ENCODE assay signal across 8 cellular contexts in genomic region chr4:89298160-89298559, GRCh38. TPM values are rescaled to one million over a fixed set of nuclear protein-coding genes. Genes with fewer than 3 reads are reported as not detected.
DNase-seq lines count a peak whose midpoint lies in the region; ATAC-seq, FAIRE-seq and TF ChIP-seq lines count a peak whose summit lies in the region.

No MANE protein-coding gene starts in this region.

- H2AFZ ChIP-seq in GM23338: no peak overlapping the region

- no peaks in the 10 kb centered on the region for H3K36me3 Mint-ChIP-seq in GM23338 (ENCODE audit: low read depth)

- H3K4me3 ChIP-seq in GM23338: no peak overlapping the region
- H3K4me3 ChIP-seq in mucosa of descending colon: no peak overlapping the region
- H3K4me3 ChIP-seq in aorta (ENCODE audit: low read length in 2 of 2): no peak overlapping the region
- H3K4me3 ChIP-seq in adrenal gland: no peak overlapping the region

- H3K4me1 ChIP-seq in GM23338 (ENCODE audit: insufficient read depth): no peaks in the 10 kb centered on the region
- H3K4me1 ChIP-seq in mucosa of descending colon (ENCODE audit: low read depth): peaks cover 48% of the 10 kb centered on the region
- no peaks in the 10 kb centered on the region for H3K4me1 ChIP-seq in aorta (ENCODE audit: control insufficient read depth in 1 of 2, insufficient read depth in 2 of 2, low read length in 2 of 2)
- no peaks in the 10 kb centered on the region for H3K4me1 ChIP-seq in adrenal gland (replicated peaks in 1 of 2)

- H3K27me3 ChIP-seq in GM23338 (ENCODE audit: insufficient read depth) (no peaks in the 10 kb centered on the region), aorta (ENCODE audit: control insufficient read depth in 1 of 2, insufficient read depth in 2 of 2, low read length in 1 of 2) (no peaks in the 10 kb centered on the region), adrenal gland (no peaks in the 10 kb centered on the region)

- H3F3A ChIP-seq in GM23338 (replicated peaks; ENCODE audit: low read depth): no peaks in the 10 kb centered on the region

- H3K9me3 ChIP-seq in mucosa of descending colon: no peaks in the 10 kb centered on the region
- peaks cover 2% of the 10 kb centered on the region for H3K9me3 ChIP-seq in aorta (ENCODE audit: control insufficient read depth, low read length)
- no peaks in the 10 kb centered on the region for H3K9me3 ChIP-seq in adrenal gland (replicated peaks in 1 of 3)

- H3K27ac ChIP-seq in GM23338 (ENCODE audit: low read depth): no peak overlapping the region
- H3K27ac ChIP-seq in aorta (ENCODE audit: low read depth in 1 of 2, low read length in 2 of 2): no peak overlapping the region
- H3K27ac ChIP-seq in adrenal gland: peak overlapping the region in 1 of 5 donors; percentile 37

- DNase-seq in GM12892 (ENCODE audit: insufficient read length): no peak
- peak; percentile 9 for DNase-seq in GM23338 (ENCODE audit: low spot score)
- DNase-seq in activated CD4-positive, alpha-beta T cell treated with anti-CD3 and anti-CD28 coated beads, Interleukin-2, amount 50 U/mL, for 1 hour: peak; percentile 32
- peak in 2 of 3 donors; percentile 40 to 66 for DNase-seq in mucosa of descending colon
- no peak for DNase-seq in foreskin melanocyte
- no peak for DNase-seq in aorta
- DNase-seq in adrenal gland: no peak
- no peak for DNase-seq in SKM-1 (lab: John Stamatoyannopoulos, UW; ENCODE audit: unreplicated experiment)

- H3K4me1 Mint-ChIP-seq in GM23338: peaks cover 29% of the 10 kb centered on the region

- intact Hi-C loops in mucosa of descending colon (cut with DNase I, micrococcal nuclease) (no loop called here), aorta (cut with DNase I) (no loop called here), adrenal gland (cut with DNase I) (no loop called here)

- H3K4me2 ChIP-seq in GM23338: no peak overlapping the region

- H3K36me3 ChIP-seq in GM23338 (ENCODE audit: insufficient read depth) (no peaks in the 10 kb centered on the region), mucosa of descending colon (ENCODE audit: low read depth) (no peaks in the 10 kb centered on the region), aorta (ENCODE audit: control insufficient read depth in 1 of 2, insufficient read depth in 2 of 2, low read length in 1 of 2) (no peaks in the 10 kb centered on the region), adrenal gland (replicated peaks in 1 of 2) (no peaks in the 10 kb centered on the region)

- H4K20me1 ChIP-seq in GM23338 (replicated peaks; ENCODE audit: insufficient read depth): no peaks in the 10 kb centered on the region

- WGBS in aorta, 2 donors: 60 to 76% methylated on average over 2 of the region's 2 CpGs
- WGBS in adrenal gland, 4 donors: 44 to 61% (median 52%) methylated on average over 2 of the region's 2 CpGs

- FAIRE-seq in GM12892 (lab: Jason Lieb, UNC): peak; percentile 33

- H3K4me3 Mint-ChIP-seq in GM23338: no peak overlapping the region; the same call in 2 of the 3 replicates

- H3K9me3 Mint-ChIP-seq in GM23338: no peaks in the 10 kb centered on the region

- H3K79me2 ChIP-seq in GM23338 (replicated peaks; ENCODE audit: insufficient read depth): no peaks in the 10 kb centered on the region

- H3K27ac Mint-ChIP-seq in GM23338: no peak overlapping the region

- no peaks in the 10 kb centered on the region for H3K27me3 Mint-ChIP-seq in GM23338 (ENCODE audit: insufficient read depth, low read depth, poor library complexity)

- no peak for TF ChIP-seq POLR2A in GM12892 (IDR thresholded peaks at IDR 0.05; ENCODE audit: low read depth, low read length)
- TF ChIP-seq POLR2A in adrenal gland (IDR thresholded peaks at IDR 0.05): no peak

- no peaks in the 10 kb centered on the region for H3K9me2 ChIP-seq in GM23338 (ENCODE audit: insufficient read depth)

- ATAC-seq in GM23338 (peak; percentile 46), mucosa of descending colon (peak; percentile 74), aorta (ENCODE audit: low FRiP score) (no peak)

- no peak for TF ChIP-seq CTCF in GM23338 (conservative IDR thresholded peaks at IDR 0.05; ENCODE audit: low read depth in 2 of 2)
- TF ChIP-seq CTCF in mucosa of descending colon (IDR thresholded peaks at IDR 0.05): no peak
- TF ChIP-seq CTCF in adrenal gland (IDR thresholded peaks at IDR 0.05): no peak

TF ChIP-seq in GM23338, 12 proteins besides CTCF, POLR2A, EP300 and RAD21:
- no peak for TF ChIP-seq CREB1 (CRISPR knock-in tag; IDR thresholded peaks at IDR 0.05; ENCODE audit: low read depth)
- no peak for TF ChIP-seq EZH2 (IDR thresholded peaks at IDR 0.05; ENCODE audit: low read depth, unreplicated experiment)
- no peak for TF ChIP-seq EZH2phosphoT487 (IDR thresholded peaks at IDR 0.05; ENCODE audit: unreplicated experiment)
- TF ChIP-seq ZNF331 (CRISPR knock-in tag; IDR thresholded peaks at IDR 0.05; ENCODE audit: low read depth): no peak
- TF ChIP-seq REST (IDR thresholded peaks at IDR 0.05; ENCODE audit: unreplicated experiment): no peak
- TF ChIP-seq STAT1 (IDR thresholded peaks at IDR 0.05; ENCODE audit: unreplicated experiment): no peak
- TF ChIP-seq ETS1 (IDR thresholded peaks at IDR 0.05): no peak
- TF ChIP-seq POLR2AphosphoS5 (IDR thresholded peaks at IDR 0.05; ENCODE audit: low read depth): no peak

RNA-seq across cellular contexts. Expression of gene GPRIN3, which starts 9.4 kb away (rescaled TPM):
- polyA plus RNA-seq in GM12892 (2012; ENCODE audit: missing spikeins): not detected
- total RNA-seq in GM23338 (2014; rRNA removed; shearing (Covaris generic)): 3.2 TPM in 2 replicates
- polyA plus RNA-seq in GM23338 (2016; fragmentation: Nextera tagmentation; extraction: Ambion mirVana) (0.49 and 0.74 TPM in 2 replicates), aorta (1 to 10 TPM in 1 of 2 donors, under 1 TPM in 1; 0.08 to 1.6 TPM), adrenal gland (under 1 TPM; 0.47 to 0.82 (median 0.80) TPM)
- total RNA-seq in mucosa of descending colon (10 to 100 TPM in 2 of 3 donors, 1 to 10 TPM in 1; 6.0 to 23.8 (median 23.7) TPM), aorta (1 to 10 TPM; 6.3 to 9.8 TPM), adrenal gland (1 to 10 TPM; 1.1 to 4.6 (median 3.3) TPM)

Comparison
In these comparisons a context has a peak if more than half of its experiments do, and no peak if none do; other contexts are left out.
1. DNase-seq: peak in GM23338 (single experiment), activated CD4-positive, alpha-beta T cell treated with anti-CD3 and anti-CD28 coated beads, Interleukin-2, amount 50 U/mL, for 1 hour (single experiment) and mucosa of descending colon (2 of 3); none in GM12892 (single experiment), foreskin melanocyte (single experiment), aorta (0 of 2), adrenal gland (0 of 7) and SKM-1 (single experiment).